In genomic region chr2:117921520-117921919, GRCh38 we compare ENCODE assay signal across 21 cellular contexts.
"Had no signal": no experiment of that assay in that cellular context is flagged by ENCODE, and none has a peak within 500 bp of the region (broad histone marks: within the 10 kb centered on the region; RNA-seq: fewer than 3 reads in every experiment).

No MANE protein-coding gene starts in this region.

- H3K36me3 ChIP-seq: neural progenitor cell had no signal

- H3K9me3 ChIP-seq: mucosa of descending colon, pancreas, right lobe of liver, spleen, tibial artery, upper lobe of right lung, vagina had no signal

- ATAC-seq: esophagus mucosa; left colon; mucosa of descending colon; natural killer cell; pancreas; right lobe of liver; stimulated activated memory B cell treated with anti-CD40 and anti-IgM and Interleukin-4, amounts not matched to agents 10 μg/mL and 1 μg/mL and 100 μg/mL, for 72 hours; upper lobe of right lung had no signal

- H3K4me3 ChIP-seq: coronary artery, mucosa of descending colon, neural progenitor cell, pancreas, right lobe of liver, spleen, tibial artery, upper lobe of right lung, vagina had no signal

- H3K27ac ChIP-seq: coronary artery, neural progenitor cell, pancreas, right lobe of liver, spleen, tibial artery, upper lobe of right lung, vagina had no signal

- H2AFZ ChIP-seq: neural progenitor cell had no signal

- H3K9me3 Mint-ChIP-seq: natural killer cell; stimulated activated memory B cell treated with anti-CD40 and anti-IgM and Interleukin-4, amounts not matched to agents 10 μg/mL and 1 μg/mL and 100 μg/mL, for 72 hours; stimulated activated naive CD8-positive, alpha-beta T cell treated with anti-CD3 and anti-CD28 coated beads, Interleukin-15, Interleukin-2, amounts not matched to agents 100 ng/mL and 50 ng/mL, for 24 hours had no signal

- DNase-seq: effector CD4-positive, alpha-beta T cell; kidney; left colon; mucosa of descending colon; natural killer cell; nucleus accumbens; pancreas; right lobe of liver; spleen; stimulated activated CD4-positive, alpha-beta T cell treated with anti-CD3 and anti-CD28 coated beads, Interleukin-15, amount 100 ng/mL, for 24 hours; stimulated activated CD4-positive, alpha-beta T cell treated with anti-CD3 and anti-CD28 coated beads, Interleukin-1b, Interleukin-23, amount 100 ng/mL, for 48 hours; stimulated activated CD4-positive, alpha-beta T cell treated with anti-CD3 and anti-CD28 coated beads, Interleukin-4, amount 100 ng/mL, for 24 hours; tibial artery; upper lobe of right lung had no signal

- H3K4me3 Mint-ChIP-seq: natural killer cell; neural progenitor cell; stimulated activated memory B cell treated with anti-CD40 and anti-IgM and Interleukin-4, amounts not matched to agents 10 μg/mL and 1 μg/mL and 100 μg/mL, for 72 hours; stimulated activated naive CD8-positive, alpha-beta T cell treated with anti-CD3 and anti-CD28 coated beads, Interleukin-15, Interleukin-2, amounts not matched to agents 100 ng/mL and 50 ng/mL, for 24 hours had no signal

- H3K27ac Mint-ChIP-seq: neural progenitor cell; progenitor cell of endocrine pancreas; stimulated activated memory B cell treated with anti-CD40 and anti-IgM and Interleukin-4, amounts not matched to agents 10 μg/mL and 1 μg/mL and 100 μg/mL, for 72 hours; stimulated activated naive CD8-positive, alpha-beta T cell treated with anti-CD3 and anti-CD28 coated beads, Interleukin-15, Interleukin-2, amounts not matched to agents 100 ng/mL and 50 ng/mL, for 24 hours had no signal

- H3K27me3 ChIP-seq: neural progenitor cell, pancreas, right lobe of liver, spleen, tibial artery, upper lobe of right lung, vagina had no signal

- H3K9ac ChIP-seq: neural progenitor cell had no signal

- H3K27me3 Mint-ChIP-seq: progenitor cell of endocrine pancreas; stimulated activated memory B cell treated with anti-CD40 and anti-IgM and Interleukin-4, amounts not matched to agents 10 μg/mL and 1 μg/mL and 100 μg/mL, for 72 hours; stimulated activated naive CD8-positive, alpha-beta T cell treated with anti-CD3 and anti-CD28 coated beads, Interleukin-15, Interleukin-2, amounts not matched to agents 100 ng/mL and 50 ng/mL, for 24 hours had no signal

- H3K4me2 ChIP-seq: neural progenitor cell had no signal

- H3K4me1 ChIP-seq: neural progenitor cell, pancreas, spleen, tibial artery, upper lobe of right lung, vagina had no signal

- H3K4me1 Mint-ChIP-seq: neural progenitor cell; stimulated activated memory B cell treated with anti-CD40 and anti-IgM and Interleukin-4, amounts not matched to agents 10 μg/mL and 1 μg/mL and 100 μg/mL, for 72 hours had no signal
